Comparison of ENCODE assay signal across 21 cellular contexts in the genomic region with DNA sequence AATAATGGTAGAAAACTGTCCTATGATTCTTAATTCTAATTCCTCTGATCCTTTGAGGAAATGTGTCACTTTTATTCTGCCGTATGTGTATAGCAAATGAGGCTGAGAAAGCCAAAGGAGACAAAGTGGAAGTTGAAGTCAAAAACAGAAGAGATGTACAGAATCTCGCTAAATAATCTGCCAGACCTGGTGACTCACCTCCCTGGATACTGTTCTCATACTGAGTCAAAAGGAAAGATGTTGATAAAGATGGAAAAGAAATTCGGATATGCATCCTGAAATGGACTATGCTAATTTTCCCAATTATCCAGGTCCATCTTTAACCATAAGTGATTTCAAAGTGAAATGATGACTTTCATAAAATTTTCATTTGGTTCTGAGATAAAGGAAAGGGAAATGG.
"Had no signal": no experiment of that assay in that cellular context is flagged by ENCODE, and none has a peak within 500 bp of the region (broad histone marks: within the 10 kb centered on the region; RNA-seq: fewer than 3 reads in every experiment).

No MANE protein-coding gene starts in this region.

- H3K4me3 ChIP-seq: body of pancreas, ovary, prostate gland, right atrium auricular region, spleen, thoracic aorta, vagina had no signal

- H3K36me3 ChIP-seq: ovary, prostate gland, right atrium auricular region, spleen, thoracic aorta, vagina had no signal

- DNase-seq: activated CD4-positive, alpha-beta T cell treated with anti-CD3 and anti-CD28 coated beads for 4 hours; activated CD4-positive, alpha-beta T cell treated with anti-CD3 and anti-CD28 coated beads, Interleukin-2, amount 50 U/mL, for 48 hours; activated CD4-positive, CD25-positive, alpha-beta regulatory T cell; activated CD8-positive, alpha-beta memory T cell treated with anti-CD3 and anti-CD28 coated beads, Interleukin-2, amount 50 U/mL, for 48 hours; activated naive CD4-positive, alpha-beta T cell treated with Interleukin-2 at 50 U/mL for 16 hours; activated T-cell treated with anti-CD3 and anti-CD28 coated beads, Interleukin-2, amount 50 U/mL, for 4 hours; body of pancreas; effector CD4-positive, alpha-beta T cell; erythroblast; hypothalamus; left ventricle myocardium superior; mammary epithelial cell; naive thymus-derived CD8-positive, alpha-beta T cell; ovary; spleen; stimulated activated CD4-positive, alpha-beta T cell treated with anti-CD3 and anti-CD28 coated beads, Interleukin-4, amount 100 ng/mL, for 24 hours; stimulated activated naive CD4-positive, alpha-beta T cell treated with Interleukin-2 at 50 U/mL for 16 hours had no signal

- H3K27me3 ChIP-seq: body of pancreas, ovary, right atrium auricular region, spleen, vagina had no signal

- H3K4me1 ChIP-seq: prostate gland, right atrium auricular region, vagina had no signal

- H3K9me3 ChIP-seq: body of pancreas, ovary, prostate gland, thoracic aorta, vagina had no signal
